In the genomic region with DNA sequence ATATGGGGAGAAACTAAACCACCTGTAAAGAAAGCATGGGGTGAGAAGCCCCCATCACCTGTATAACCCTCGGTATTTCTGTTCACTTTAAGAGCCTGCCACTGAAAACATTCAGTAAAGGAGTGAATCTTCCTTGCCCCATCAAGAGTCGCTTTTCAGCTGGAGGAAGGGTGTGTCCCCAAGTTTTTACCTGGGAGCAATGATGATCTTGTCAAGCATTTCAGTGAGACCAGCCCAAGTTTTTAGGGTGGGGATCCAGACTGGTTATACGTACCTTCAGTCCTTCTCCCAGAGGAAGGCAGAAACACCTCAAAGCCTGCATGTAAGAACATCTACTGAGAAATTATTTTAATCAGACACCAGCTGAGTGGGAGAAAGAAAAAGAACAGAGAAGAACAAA, we compare ENCODE assay signal across 19 cellular contexts. TPM values are rescaled to one million over a fixed set of nuclear protein-coding genes. Genes with fewer than 3 reads are reported as not detected.
DNase-seq lines count a peak whose midpoint lies in the region; ATAC-seq, FAIRE-seq and TF ChIP-seq lines count a peak whose summit lies in the region.
"Had no signal": no experiment of that assay in that cellular context is flagged by ENCODE, and none has a peak within 500 bp of the region (broad histone marks: within the 10 kb centered on the region; RNA-seq: fewer than 3 reads in every experiment).

A gene (plus strand): TSS at position 301 of the 400 bp plus-strand sequence. CDS start 141 bp downstream, outside the sequence.

- no peaks in the 10 kb centered on the region for H4K20me1 ChIP-seq in GM23338 (replicated peaks; ENCODE audit: insufficient read depth)
- no peaks in the 10 kb centered on the region for H4K20me1 ChIP-seq in H1 (replicated peaks in 1 of 2; ENCODE audit: control insufficient read depth in 1 of 2, insufficient read depth in 2 of 2, low read length in 2 of 2)
- H4K20me1 ChIP-seq: BLaER1 treated with 17β-estradiol and CSF1 and Interleukin-3, amounts not matched to agents 10 nM and 100 nM had no signal

- no peaks in the 10 kb centered on the region for H3K9me3 Mint-ChIP-seq in GM23338

- H3K23me2 ChIP-seq in H1 (ENCODE audit: low read depth, low read length): no peaks in the 10 kb centered on the region

- H3K79me2 ChIP-seq in GM23338 (replicated peaks; ENCODE audit: insufficient read depth) (no peaks in the 10 kb centered on the region), H1 (ENCODE audit: control insufficient read depth in 1 of 2, insufficient read depth in 2 of 2, low read length in 2 of 2) (no peaks in the 10 kb centered on the region)

- CTCF ChIA-PET in H1 (lab: Charles Lee; ENCODE audit: partially characterized antibody): no interaction called here

- TF ChIP-seq POLR2A in H1 (IDR thresholded peaks at IDR 0.05; ENCODE audit: control extremely low read depth in 1 of 2, low read depth in 2 of 2, low read length in 2 of 2): no peak
- TF ChIP-seq POLR2A in lower leg skin (IDR thresholded peaks at IDR 0.05): no peak
- TF ChIP-seq POLR2A in suprapubic skin (IDR thresholded peaks at IDR 0.05): no peak
- no peak for TF ChIP-seq POLR2A in prostate gland (IDR thresholded peaks at IDR 0.05)

- no peak for ATAC-seq in GM23338
- ATAC-seq in GM21526 (IDR thresholded peaks at IDR 0.05; ENCODE audit: low FRiP score, unreplicated experiment): no peak
- ATAC-seq: HepG2 had no signal

- no peaks in the 10 kb centered on the region for H3F3A ChIP-seq in GM23338 (replicated peaks; ENCODE audit: low read depth)

- H3K9me3 ChIP-seq in H1 (ENCODE audit: insufficient read depth in 2 of 2, low read depth in 1 of 2, low read length in 1 of 2): no peaks in the 10 kb centered on the region
- no peaks in the 10 kb centered on the region for H3K9me3 ChIP-seq in suprapubic skin
- no peaks in the 10 kb centered on the region for H3K9me3 ChIP-seq in prostate gland
- H3K9me3 ChIP-seq: BLaER1 treated with 17β-estradiol and CSF1 and Interleukin-3, amounts not matched to agents 10 nM and 100 nM; HAP-1 had no signal

- H3K4me3 Mint-ChIP-seq in GM23338: no peak within 1 kb of the TSS
- H3K4me3 Mint-ChIP-seq: CD4-positive, CD25-positive, alpha-beta regulatory T cell had no signal

- 85% methylated on average over 3 of the region's 3 CpGs; no CpG with 5 or more reads in 1 of the 2 experiments for WGBS in H1 (ENCODE audit: extremely low coverage in 1 of 2, insufficient coverage in 1 of 2, insufficient read length in 1 of 2, insufficient replicate concordance in 2 of 2, low coverage in 1 of 2, low lambda C conversion rate in 2 of 2, missing lambda C conversion rate in 1 of 2), 2 experiments
- WGBS in lower leg skin, 2 donors: 50 to 57% methylated on average over 3 of the region's 3 CpGs
- WGBS in suprapubic skin: 32% methylated on average over 3 of the region's 3 CpGs
- WGBS in prostate gland: 81% methylated on average over 3 of the region's 3 CpGs

- no peak within 1 kb of the TSS for H2BK20ac ChIP-seq in H1 (ENCODE audit: low read length)

- H3K27ac ChIP-seq in GM23338 (ENCODE audit: low read depth): no peak within 1 kb of the TSS
- H3K27ac ChIP-seq in H1 (ENCODE audit: low read depth, low read length): no peak within 1 kb of the TSS
- H3K27ac ChIP-seq in suprapubic skin: peak within 1 kb of the TSS; percentile 76
- H3K27ac ChIP-seq in prostate gland: no peak within 1 kb of the TSS
- H3K27ac ChIP-seq in substantia nigra (ENCODE audit: low read depth, low read length, poor library complexity, severe bottlenecking): no peak within 1 kb of the TSS
- H3K27ac ChIP-seq: BLaER1 treated with 17β-estradiol and CSF1 and Interleukin-3, amounts not matched to agents 10 nM and 100 nM had no signal

- no peak within 1 kb of the TSS for H4K5ac ChIP-seq in H1 (ENCODE audit: insufficient read length, low read depth, low read length)

- no peak within 1 kb of the TSS for H3K56ac ChIP-seq in H1 (replicated peaks; ENCODE audit: insufficient read length, low read depth, low read length)

- H2BK12ac ChIP-seq in H1 (ENCODE audit: low read depth, low read length): no peak within 1 kb of the TSS

- no peak within 1 kb of the TSS for H2AK5ac ChIP-seq in H1 (ENCODE audit: low read depth, low read length)

- peaks cover 17% of the 10 kb centered on the region for H3K4me1 Mint-ChIP-seq in GM23338
- H3K4me1 Mint-ChIP-seq: CD4-positive, CD25-positive, alpha-beta regulatory T cell had no signal

- intact Hi-C loops in lower leg skin (cut with DNase I; ENCODE audit: low total_unique reads): no loop called here
- intact Hi-C loops in prostate gland (cut with DNase I): no loop called here

- TF ChIP-seq RAD21 in H1 (IDR thresholded peaks at IDR 0.05 in 1 of 2, conservative IDR thresholded peaks at IDR 0.05 in 1 of 2; ENCODE audit: low read depth in 2 of 2, low read length in 2 of 2): no peak

- H3K27me3 Mint-ChIP-seq in GM23338 (ENCODE audit: insufficient read depth, low read depth, poor library complexity): no peaks in the 10 kb centered on the region
- H3K27me3 Mint-ChIP-seq: CD4-positive, CD25-positive, alpha-beta regulatory T cell had no signal

- DNase-seq in GM23338 (ENCODE audit: low spot score) (no peak), H1 (ENCODE audit: low read depth in 1 of 2, low spot score in 2 of 2) (no peak), lower leg skin (ENCODE audit: low spot score in 2 of 2) (peak in 1 of 2 donors; percentile 37), suprapubic skin (ENCODE audit: low spot score in 2 of 2) (no peak), prostate gland (ENCODE audit: low spot score) (no peak), substantia nigra (lab: John Stamatoyannopoulos, UW) (no peak), NCI-H774 (lab: John Stamatoyannopoulos, UW) (no peak)
- DNase-seq: ACHN; CD4-positive, CD25-positive, alpha-beta regulatory T cell; DMS53; GOT3 had no signal

- no peaks in the 10 kb centered on the region for H3K27me3 ChIP-seq in GM23338 (ENCODE audit: insufficient read depth)
- no peaks in the 10 kb centered on the region for H3K27me3 ChIP-seq in H1 (replicated peaks in 1 of 4; ENCODE audit: control insufficient read depth in 3 of 4, extremely low read depth in 1 of 4, insufficient read depth in 3 of 4, low read length in 3 of 4)
- H3K27me3 ChIP-seq in suprapubic skin: no peaks in the 10 kb centered on the region
- no peaks in the 10 kb centered on the region for H3K27me3 ChIP-seq in prostate gland (replicated peaks; ENCODE audit: insufficient read depth)
- H3K27me3 ChIP-seq: BLaER1 treated with 17β-estradiol and CSF1 and Interleukin-3, amounts not matched to agents 10 nM and 100 nM had no signal

- H3K36me3 ChIP-seq in GM23338 (ENCODE audit: insufficient read depth) (no peaks in the 10 kb centered on the region), H1 (ENCODE audit: control insufficient read depth in 2 of 4, insufficient read depth in 4 of 4, low read length in 3 of 4) (no peaks in the 10 kb centered on the region), suprapubic skin (no peaks in the 10 kb centered on the region), prostate gland (no peaks in the 10 kb centered on the region)
- H3K36me3 ChIP-seq: BLaER1 treated with 17β-estradiol and CSF1 and Interleukin-3, amounts not matched to agents 10 nM and 100 nM; HAP-1 had no signal

- H3K4me3 ChIP-seq in GM23338: no peak within 1 kb of the TSS
- no peak within 1 kb of the TSS for H3K4me3 ChIP-seq in H1 (ENCODE audit: extremely low read depth in 1 of 4, insufficient read depth in 2 of 4, low read depth in 3 of 4, low read length in 4 of 4)
- no peak within 1 kb of the TSS for H3K4me3 ChIP-seq in lower leg skin (ENCODE audit: low read depth, poor library complexity, severe bottlenecking)
- peak within 1 kb of the TSS; percentile 38 for H3K4me3 ChIP-seq in suprapubic skin
- H3K4me3 ChIP-seq in prostate gland: no peak within 1 kb of the TSS
- H3K4me3 ChIP-seq: BLaER1 treated with 17β-estradiol and CSF1 and Interleukin-3, amounts not matched to agents 10 nM and 100 nM; HAP-1 had no signal

- H2BK120ac ChIP-seq in H1 (replicated peaks; ENCODE audit: low read depth, low read length): no peak within 1 kb of the TSS

- peak within 1 kb of the TSS; percentile 26 for H3K27ac Mint-ChIP-seq in GM23338
- H3K27ac Mint-ChIP-seq: CD4-positive, CD25-positive, alpha-beta regulatory T cell had no signal

- H3K4ac ChIP-seq in H1 (replicated peaks; ENCODE audit: insufficient read length, low read depth, low read length): no peak within 1 kb of the TSS

- no peak for TF ChIP-seq EP300 in H1 (IDR thresholded peaks at IDR 0.05; ENCODE audit: borderline replicate concordance in 1 of 2, low read depth in 2 of 2, low read length in 2 of 2)
- TF ChIP-seq EP300 in suprapubic skin (IDR thresholded peaks at IDR 0.05): no peak

- H3K4me1 ChIP-seq in GM23338 (ENCODE audit: insufficient read depth) (no peaks in the 10 kb centered on the region), H1 (replicated peaks in 1 of 4; ENCODE audit: control insufficient read depth in 3 of 4, insufficient read depth in 4 of 4, low read length in 3 of 4) (no peaks in the 10 kb centered on the region), suprapubic skin (peaks cover 7% of the 10 kb centered on the region), prostate gland (replicated peaks) (no peaks in the 10 kb centered on the region)
- H3K4me1 ChIP-seq: BLaER1 treated with 17β-estradiol and CSF1 and Interleukin-3, amounts not matched to agents 10 nM and 100 nM; HAP-1 had no signal

- no peak for TF ChIP-seq CTCF in GM23338 (conservative IDR thresholded peaks at IDR 0.05; ENCODE audit: low read depth in 2 of 2)
- no peak for TF ChIP-seq CTCF in H1 (IDR thresholded peaks at IDR 0.05; ENCODE audit: control extremely low read depth in 1 of 3, insufficient read depth in 1 of 3, low read depth in 1 of 3, low read length in 3 of 3)
- TF ChIP-seq CTCF in lower leg skin (IDR thresholded peaks at IDR 0.05): no peak
- TF ChIP-seq CTCF in suprapubic skin (IDR thresholded peaks at IDR 0.05): no peak
- no peak for TF ChIP-seq CTCF in prostate gland (IDR thresholded peaks at IDR 0.05)

- no peak within 1 kb of the TSS for H3K4me2 ChIP-seq in GM23338
- no peak within 1 kb of the TSS for H3K4me2 ChIP-seq in H1 (ENCODE audit: insufficient read depth in 1 of 2, low read depth in 2 of 2, low read length in 2 of 2)
- H3K4me2 ChIP-seq: BLaER1 treated with 17β-estradiol and CSF1 and Interleukin-3, amounts not matched to agents 10 nM and 100 nM had no signal

- no peak within 1 kb of the TSS for H2BK5ac ChIP-seq in H1 (ENCODE audit: low read depth, low read length)

- no peak within 1 kb of the TSS for H4K91ac ChIP-seq in H1 (replicated peaks; ENCODE audit: insufficient read length, low read length)

- H4K8ac ChIP-seq in H1 (ENCODE audit: extremely low read depth, insufficient read depth, low read length): no peak within 1 kb of the TSS

- no peak within 1 kb of the TSS for H3K9ac ChIP-seq in H1 (replicated peaks in 1 of 4; ENCODE audit: extremely low read depth in 1 of 4, low read depth in 3 of 4, low read length in 3 of 4)
- H3K9ac ChIP-seq: BLaER1 treated with 17β-estradiol and CSF1 and Interleukin-3, amounts not matched to agents 10 nM and 100 nM had no signal

- peak within 1 kb of the TSS; percentile 40; the same call in 1 of the 2 replicates for H2AFZ ChIP-seq in GM23338
- 0 out of 2 replicates have a peak within 1 kb of the TSS, but pooled peaks have one; percentile 1 for H2AFZ ChIP-seq in H1 (ENCODE audit: low read length)

- H3K23ac ChIP-seq in H1 (ENCODE audit: insufficient read length): no peak within 1 kb of the TSS

- no peak within 1 kb of the TSS for H3K14ac ChIP-seq in H1 (ENCODE audit: insufficient read length)

- no peaks in the 10 kb centered on the region; the same call in 2 of the 3 replicates for H3K36me3 Mint-ChIP-seq in GM23338 (ENCODE audit: low read depth)
- H3K36me3 Mint-ChIP-seq: CD4-positive, CD25-positive, alpha-beta regulatory T cell had no signal

- no peak within 1 kb of the TSS for H2BK15ac ChIP-seq in H1 (ENCODE audit: low read length)

- no peak within 1 kb of the TSS for H3K18ac ChIP-seq in H1 (ENCODE audit: extremely low read depth, low read length)

- no peaks in the 10 kb centered on the region for H3K9me2 ChIP-seq in GM23338 (ENCODE audit: insufficient read depth)

- POLR2A ChIA-PET in H1 (lab: Charles Lee; ENCODE audit: partially characterized antibody): no interaction called here

- no peak for FAIRE-seq in H1 (lab: Jason Lieb, UNC)
- FAIRE-seq: GM18507, HepG2, HTR-8/SVneo had no signal

- no peaks in the 10 kb centered on the region for H3K79me1 ChIP-seq in H1 (ENCODE audit: low read depth, low read length)

RNA-seq across cellular contexts. Expression of the gene that starts here (rescaled TPM):
- total RNA-seq in GM23338 (2014; rRNA removed; shearing (Covaris generic)): 0.04 TPM in 1 of 2 replicates, not detected in the other
- polyA plus RNA-seq in GM23338 (2016; fragmentation: Nextera tagmentation; extraction: Ambion mirVana) (not detected in 2 replicates), H1 (2011; rRNA removed) (0.06 TPM in 2 replicates)
- 0.06 TPM in 1 of 2 replicates, not detected in the other for total RNA-seq in H1 (2021; fragmentation: NEBNext Ultra II Directional; extraction: Animal tissue kit (Norgen Biotek cat#: 25700))
- not detected for polyA plus RNA-seq in H1 (2011; cell fraction: cytosol; rRNA removed)
- not detected for polyA plus RNA-seq in H1 (2011; cell fraction: nucleus; rRNA removed)
- 0.05 TPM in 1 of 4 replicates, not detected in the others for polyA plus RNA-seq in H1 (2012, experiment 1 of 2)
- not detected for polyA plus RNA-seq in H1 (2012, experiment 2 of 2)
- polyA plus RNA-seq in H1 (2013, experiment 1 of 2): 0.02 TPM
- polyA plus RNA-seq in H1 (2013, experiment 2 of 2): under 0.01 TPM
- 0.03 TPM in 1 of 2 replicates, not detected in the other for polyA minus RNA-seq in H1 (2011; rRNA and poly(A)+ RNA removed)
- not detected for polyA minus RNA-seq in H1 (2011; cell fraction: cytosol; rRNA and poly(A)+ RNA removed)
- polyA minus RNA-seq in H1 (2011; cell fraction: nucleus; rRNA and poly(A)+ RNA removed): not detected
- total RNA-seq in lower leg skin (1,000 to 10,000 TPM; 1,512 to 1,963 (median 1,775) TPM), suprapubic skin (1,000 to 10,000 TPM in 3 of 4 donors, 100 to 1,000 TPM in 1; 693 to 1,832 (median 1,713) TPM), prostate gland (1 to 10 TPM in 1 of 2 donors, under 1 TPM in 1; 0.32 to 5.5 TPM)
- total RNA-seq: A172; CD4-positive, CD25-positive, alpha-beta regulatory T cell; Daoy; HepG2 had no signal
- polyA plus RNA-seq: CD4-positive, CD25-positive, alpha-beta regulatory T cell had no signal

Comparison
In these comparisons a context has a peak if more than half of its experiments do, and no peak if none do; other contexts are left out.
1. RNA of the gene that starts here (total RNA-seq): 1,512 to 1,963 TPM in lower leg skin and 693 to 1,832 TPM in suprapubic skin; 0.32 to 5.5 TPM in prostate gland, 0.06 TPM in H1 and 0.04 TPM in GM23338; every median in the first group is over 100 times any median in the second.